In genomic region chr1:117754061-117754969, GRCh38 we compare ENCODE assay signal across 8 cellular contexts.
DNase-seq lines count a peak whose midpoint lies in the region; ATAC-seq and TF ChIP-seq lines count a peak whose summit lies in the region.

No MANE protein-coding gene starts in this region.

- peak; percentile 47 for ATAC-seq in WTC11
- no peak for ATAC-seq in stimulated activated effector memory CD8-positive, alpha-beta T cell treated with anti-CD3 and anti-CD28 coated beads, Interleukin-12 subunit alpha, Interleukin-12 subunit beta, amount 100 ng/mL, for 72 hours
- ATAC-seq in GM18517 (IDR thresholded peaks at IDR 0.05; ENCODE audit: unreplicated experiment), result no peak

- TF ChIP-seq CTCF in A673 (conservative IDR thresholded peaks at IDR 0.05; ENCODE audit: low read depth, low read length), result peak; percentile 85
- TF ChIP-seq CTCF in GM12875 (IDR thresholded peaks at IDR 0.05; ENCODE audit: borderline replicate concordance, insufficient read depth, low read depth, low read length), result peak; percentile 67
- peak; percentile 61 for TF ChIP-seq CTCF in WTC11 (IDR thresholded peaks at IDR 0.05)

- CTCF ChIA-PET in A673 (lab: Charles Lee) (interaction anchor here (0.7 to 1.8 kb wide), 5 partner anchors 43 to 241 kb away, joined by 3 to 8 read pairs (median 4); no protein-coding TSS in a partner anchor), WTC11 (lab: Charles Lee) (interaction anchor here (0.5 to 3.0 kb wide), 51 partner anchors 8 to 470 kb away, joined by 3 to 44 read pairs (median 4); partner anchors contain the start of gene TENT5C)

- H3K27ac Mint-ChIP-seq in WTC11, result no peak overlapping the region
- H3K27ac Mint-ChIP-seq in stimulated activated effector memory CD8-positive, alpha-beta T cell treated with anti-CD3 and anti-CD28 coated beads, Interleukin-12 subunit alpha, Interleukin-12 subunit beta, amount 100 ng/mL, for 72 hours, result no peak overlapping the region

- no peaks in the 10 kb centered on the region for H3K36me3 ChIP-seq in A673 (ENCODE audit: insufficient read depth, low read length, poor library complexity, severe bottlenecking)
- H3K36me3 ChIP-seq in effector memory CD4-positive, alpha-beta T cell (ENCODE audit: control insufficient read depth, insufficient read depth, low read length), result no peaks in the 10 kb centered on the region

- H3K27ac ChIP-seq in A673 (ENCODE audit: low read depth, low read length, poor library complexity, severe bottlenecking), result no peak overlapping the region
- no peak overlapping the region for H3K27ac ChIP-seq in effector memory CD4-positive, alpha-beta T cell (ENCODE audit: insufficient read depth, low read length, poor library complexity, severe bottlenecking)

- no peak overlapping the region for H3K4me3 Mint-ChIP-seq in WTC11
- no peak overlapping the region for H3K4me3 Mint-ChIP-seq in stimulated activated effector memory CD8-positive, alpha-beta T cell treated with anti-CD3 and anti-CD28 coated beads, Interleukin-12 subunit alpha, Interleukin-12 subunit beta, amount 100 ng/mL, for 72 hours

- intact Hi-C loops in A673 (cut with micrococcal nuclease; ENCODE audit: unreplicated experiment), result loop anchor here (2.0 kb wide), 1 partner anchor 242 kb away; no protein-coding TSS in a partner anchor

- BruUV-seq in A673 (replicated peaks; lab: Mats Ljungman, UMichigan), result no TSS peak

- H3K9me3 Mint-ChIP-seq in WTC11, result peaks cover 2% of the 10 kb centered on the region; the same call in 1 of the 2 replicates
- H3K9me3 Mint-ChIP-seq in stimulated activated effector memory CD8-positive, alpha-beta T cell treated with anti-CD3 and anti-CD28 coated beads, Interleukin-12 subunit alpha, Interleukin-12 subunit beta, amount 100 ng/mL, for 72 hours, result no peaks in the 10 kb centered on the region

- H3K36me3 Mint-ChIP-seq in WTC11, result no peaks in the 10 kb centered on the region
- no peaks in the 10 kb centered on the region for H3K36me3 Mint-ChIP-seq in stimulated activated effector memory CD8-positive, alpha-beta T cell treated with anti-CD3 and anti-CD28 coated beads, Interleukin-12 subunit alpha, Interleukin-12 subunit beta, amount 100 ng/mL, for 72 hours

- no peaks in the 10 kb centered on the region for H3K9me3 ChIP-seq in A673 (ENCODE audit: low read depth, low read length, poor library complexity, severe bottlenecking)
- H3K9me3 ChIP-seq in effector memory CD4-positive, alpha-beta T cell (ENCODE audit: control insufficient read depth, low read length), result no peaks in the 10 kb centered on the region

- no peaks in the 10 kb centered on the region; the same call in 1 of the 2 replicates for H3K27me3 Mint-ChIP-seq in WTC11 (ENCODE audit: low read depth)

- peaks cover 7% of the 10 kb centered on the region for H3K4me1 ChIP-seq in A673 (ENCODE audit: insufficient read depth, low read length, poor library complexity, severe bottlenecking)
- H3K4me1 ChIP-seq in effector memory CD4-positive, alpha-beta T cell (ENCODE audit: control insufficient read depth, insufficient read depth, low read length, poor library complexity, severe bottlenecking), result no peaks in the 10 kb centered on the region

- DNase-seq in A673 (ENCODE audit: low spot score), result peak; percentile 71
- peak; percentile 77 for DNase-seq in NCI-H2196 (lab: John Stamatoyannopoulos, UW; ENCODE audit: unreplicated experiment)
- DNase-seq in WTC11 (ENCODE audit: low spot score), result peak; percentile 67
- DNase-seq in effector memory CD4-positive, alpha-beta T cell, result peak in 2 of 3 donors; percentile 16 to 28
- DNase-seq in medulla oblongata (ENCODE audit: extremely low spot score), result peak; percentile 79
- peak; percentile 26 to 61 for DNase-seq in stimulated activated effector memory CD8-positive, alpha-beta T cell treated with anti-CD3 and anti-CD28 coated beads, Interleukin-12 subunit alpha, Interleukin-12 subunit beta, amount 100 ng/mL, for 72 hours (ENCODE audit: low spot score in 2 of 2)

- POLR2A ChIA-PET in A673 (lab: Charles Lee; ENCODE audit: low non-redundant PET), result no interaction called here
- POLR2A ChIA-PET in WTC11 (lab: Charles Lee), result no interaction called here

- H3K4me1 Mint-ChIP-seq in WTC11, result peaks cover 26% of the 10 kb centered on the region
- H3K4me1 Mint-ChIP-seq in stimulated activated effector memory CD8-positive, alpha-beta T cell treated with anti-CD3 and anti-CD28 coated beads, Interleukin-12 subunit alpha, Interleukin-12 subunit beta, amount 100 ng/mL, for 72 hours, result peaks cover 20% of the 10 kb centered on the region

- H3K4me3 ChIP-seq in A673 (ENCODE audit: low read depth, low read length, poor library complexity, severe bottlenecking), result no peak overlapping the region
- no peak overlapping the region for H3K4me3 ChIP-seq in GM12875 (ENCODE audit: low read depth, low read length)
- H3K4me3 ChIP-seq in effector memory CD4-positive, alpha-beta T cell (ENCODE audit: insufficient read depth, low read depth, low read length, poor library complexity, severe bottlenecking), result no peak overlapping the region

- H3K27me3 ChIP-seq in A673 (replicated peaks; ENCODE audit: insufficient read depth, low read depth, low read length, poor library complexity), result no peaks in the 10 kb centered on the region
- H3K27me3 ChIP-seq in effector memory CD4-positive, alpha-beta T cell (replicated peaks; ENCODE audit: control insufficient read depth, insufficient read depth, low read length, poor library complexity, severe bottlenecking), result peaks cover 3% of the 10 kb centered on the region

TF ChIP-seq in WTC11, 78 proteins besides CTCF, POLR2A, EP300 and RAD21:
- TF ChIP-seq SMAD4 (CRISPR knock-in tag; IDR thresholded peaks at IDR 0.05), result no peak
- TF ChIP-seq CREB1 (CRISPR knock-in tag; IDR thresholded peaks at IDR 0.05), result no peak
- no peak for TF ChIP-seq GTF2I (CRISPR knock-in tag; conservative IDR thresholded peaks at IDR 0.05)
- TF ChIP-seq ZNF121 (CRISPR knock-in tag; IDR thresholded peaks at IDR 0.05), result no peak
- TF ChIP-seq MYBL2 (CRISPR knock-in tag; IDR thresholded peaks at IDR 0.05), result no peak
- no peak for TF ChIP-seq SMAD3 (CRISPR knock-in tag; IDR thresholded peaks at IDR 0.05; ENCODE audit: borderline replicate concordance)
- no peak for TF ChIP-seq ZNF232 (CRISPR knock-in tag; IDR thresholded peaks at IDR 0.05)

Comparison
In these comparisons a context has a peak if more than half of its experiments do, and no peak if none do; other contexts are left out.
1. DNase-seq: peak in every context shown above with its lines; median percentile 79 in medulla oblongata; 77 in NCI-H2196; 71 in A673; 67 in WTC11; 44 in stimulated activated effector memory CD8-positive, alpha-beta T cell treated with anti-CD3 and anti-CD28 coated beads, Interleukin-12 subunit alpha, Interleukin-12 subunit beta, amount 100 ng/mL, for 72 hours; 22 in effector memory CD4-positive, alpha-beta T cell.